In genomic region chr7:70299447-70299807, GRCh38 we compare ENCODE assay signal across 24 cellular contexts.
"Had no signal": no experiment of that assay in that cellular context is flagged by ENCODE, and none has a peak within 500 bp of the region (broad histone marks: within the 10 kb centered on the region; RNA-seq: fewer than 3 reads in every experiment).

No MANE protein-coding gene starts in this region.

- H3K27ac ChIP-seq: left ventricle myocardium inferior, ovary, skin epidermis, stomach, suprapubic skin, thoracic aorta, tibial artery, upper lobe of right lung, uterus had no signal

- H3K36me3 ChIP-seq: left ventricle myocardium inferior, ovary, stomach, suprapubic skin, thoracic aorta, tibial artery, upper lobe of right lung, uterus had no signal

- H3K27me3 Mint-ChIP-seq: progenitor cell of endocrine pancreas; stimulated activated naive B cell treated with anti-CD40 and anti-IgM and Interleukin-4, amounts not matched to agents 10 μg/mL and 1 μg/mL and 100 μg/mL, for 72 hours had no signal

- H3K4me3 Mint-ChIP-seq: mesothelial cell of epicardium; naive thymus-derived CD4-positive, alpha-beta T cell; natural killer cell treated with Interleukin-12 subunit alpha and Interleukin-12 subunit beta and Interleukin-15 and Interleukin-18, amount 100 ng/mL, for 72 hours; stimulated activated naive B cell treated with anti-CD40 and anti-IgM and Interleukin-4, amounts not matched to agents 10 μg/mL and 1 μg/mL and 100 μg/mL, for 72 hours had no signal

- H3K9me3 ChIP-seq: left ventricle myocardium inferior, mucosa of descending colon, ovary, stomach, suprapubic skin, thoracic aorta, tibial artery, upper lobe of right lung, uterus had no signal

- H3K9me3 Mint-ChIP-seq: natural killer cell treated with Interleukin-12 subunit alpha and Interleukin-12 subunit beta and Interleukin-15 and Interleukin-18, amount 100 ng/mL, for 72 hours; stimulated activated naive B cell treated with anti-CD40 and anti-IgM and Interleukin-4, amounts not matched to agents 10 μg/mL and 1 μg/mL and 100 μg/mL, for 72 hours had no signal

- H3K36me3 Mint-ChIP-seq: naive thymus-derived CD4-positive, alpha-beta T cell; natural killer cell treated with Interleukin-12 subunit alpha and Interleukin-12 subunit beta and Interleukin-15 and Interleukin-18, amount 100 ng/mL, for 72 hours had no signal

- H3K27me3 ChIP-seq: ovary, stomach, suprapubic skin, tibial artery, upper lobe of right lung, uterus had no signal

- H3K27ac Mint-ChIP-seq: mesothelial cell of epicardium; naive thymus-derived CD4-positive, alpha-beta T cell; natural killer cell treated with Interleukin-12 subunit alpha and Interleukin-12 subunit beta and Interleukin-15 and Interleukin-18, amount 100 ng/mL, for 72 hours; progenitor cell of endocrine pancreas; stimulated activated naive B cell treated with anti-CD40 and anti-IgM and Interleukin-4, amounts not matched to agents 10 μg/mL and 1 μg/mL and 100 μg/mL, for 72 hours had no signal

- DNase-seq: left ventricle myocardium inferior; mucosa of descending colon; naive thymus-derived CD4-positive, alpha-beta T cell; ovary; right cardiac atrium; stimulated activated CD4-positive, alpha-beta T cell treated with anti-CD3 and anti-CD28 coated beads, Interleukin-12 subunit alpha, Interleukin-12 subunit beta, amount 100 ng/mL, for 4 hours; stimulated activated CD4-positive, alpha-beta T cell treated with anti-CD3 and anti-CD28 coated beads, Interleukin-15, amount 100 ng/mL, for 24 hours; stimulated activated CD4-positive, alpha-beta T cell treated with anti-CD3 and anti-CD28 coated beads, Interleukin-2, amount 100 ng/mL, for 24 hours; stimulated activated CD4-positive, alpha-beta T cell treated with anti-CD3 and anti-CD28 coated beads, Interleukin-4, amount 100 ng/mL, for 1 hour; stimulated activated naive B cell treated with anti-CD40 and anti-IgM and Interleukin-4, amounts not matched to agents 10 μg/mL and 1 μg/mL and 100 μg/mL, for 72 hours; stimulated activated naive CD8-positive, alpha-beta T cell treated with anti-CD3 and anti-CD28 coated beads, Interleukin-15, Interleukin-2, amounts not matched to agents 100 U/mL and 50 U/mL, for 24 hours; stomach; tibial artery; trophoblast cell; upper lobe of right lung; uterus had no signal

- H3K4me3 ChIP-seq: left ventricle myocardium inferior, lung, mucosa of descending colon, ovary, skin epidermis, stomach, suprapubic skin, thoracic aorta, tibial artery, upper lobe of right lung, uterus had no signal

- H3K4me1 ChIP-seq: left ventricle myocardium inferior, stomach, suprapubic skin, tibial artery, upper lobe of right lung, uterus had no signal

- ATAC-seq: mucosa of descending colon; naive thymus-derived CD4-positive, alpha-beta T cell; natural killer cell treated with Interleukin-12 subunit alpha and Interleukin-12 subunit beta and Interleukin-15 and Interleukin-18, amount 100 ng/mL, for 72 hours; right cardiac atrium; sciatic nerve; stimulated activated naive B cell treated with anti-CD40 and anti-IgM and Interleukin-4, amounts not matched to agents 10 μg/mL and 1 μg/mL and 100 μg/mL, for 72 hours; stimulated activated naive CD8-positive, alpha-beta T cell treated with anti-CD3 and anti-CD28 coated beads, Interleukin-15, Interleukin-2, amounts not matched to agents 100 U/mL and 50 U/mL, for 24 hours; upper lobe of right lung had no signal
